ENCODE assay signal across 21 cellular contexts in the genomic region with DNA sequence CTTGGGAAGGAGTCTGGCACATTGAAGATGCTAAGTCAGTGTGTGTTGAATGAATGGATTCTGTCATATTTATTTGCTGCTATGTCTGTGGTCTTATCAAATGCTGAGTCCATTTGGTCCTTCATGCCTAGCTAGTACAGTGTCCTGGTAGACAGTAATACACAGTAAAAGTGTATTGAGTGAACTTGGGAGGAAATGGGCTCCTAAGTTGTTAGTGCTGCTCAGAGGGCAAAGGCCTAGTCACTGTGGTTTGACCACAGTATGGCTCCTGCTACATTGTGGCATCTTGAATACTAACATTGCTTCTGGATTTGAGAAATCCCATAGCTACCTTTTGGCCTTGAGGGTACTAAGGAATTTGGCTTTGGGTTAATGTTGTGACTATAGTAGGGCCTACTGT.
"Had no signal": no experiment of that assay in that cellular context is flagged by ENCODE, and none has a peak within 500 bp of the region (broad histone marks: within the 10 kb centered on the region; RNA-seq: fewer than 3 reads in every experiment).

No MANE protein-coding gene starts in this region.

- H3K27me3 Mint-ChIP-seq: dendritic cell treated with granulocyte-macrophage colony-stimulating factor and Interleukin-4, amounts not matched to agents 40 ng/mL and 50 ng/mL, for 4 days; memory B cell; stimulated activated naive B cell treated with anti-CD40 and anti-IgM and Interleukin-4, amounts not matched to agents 10 μg/mL and 1 μg/mL and 100 μg/mL, for 72 hours; stimulated activated naive CD8-positive, alpha-beta T cell treated with anti-CD3 and anti-CD28 coated beads, Interleukin-15, Interleukin-2, amounts not matched to agents 100 ng/mL and 50 ng/mL, for 24 hours had no signal

- ATAC-seq: foreskin keratinocyte; gastroesophageal sphincter; heart left ventricle; left lobe of liver; right cardiac atrium; stimulated activated naive B cell treated with anti-CD40 and anti-IgM and Interleukin-4, amounts not matched to agents 10 μg/mL and 1 μg/mL and 100 μg/mL, for 72 hours; upper lobe of right lung had no signal

- H3K4me3 Mint-ChIP-seq: dendritic cell treated with granulocyte-macrophage colony-stimulating factor and Interleukin-4, amounts not matched to agents 40 ng/mL and 50 ng/mL, for 4 days; endodermal cell; memory B cell; nephron; neural progenitor cell; stimulated activated naive B cell treated with anti-CD40 and anti-IgM and Interleukin-4, amounts not matched to agents 10 μg/mL and 1 μg/mL and 100 μg/mL, for 72 hours; stimulated activated naive CD8-positive, alpha-beta T cell treated with anti-CD3 and anti-CD28 coated beads, Interleukin-15, Interleukin-2, amounts not matched to agents 100 ng/mL and 50 ng/mL, for 24 hours had no signal

- H3K9me3 Mint-ChIP-seq: dendritic cell treated with granulocyte-macrophage colony-stimulating factor and Interleukin-4, amounts not matched to agents 40 ng/mL and 50 ng/mL, for 4 days; memory B cell; stimulated activated naive B cell treated with anti-CD40 and anti-IgM and Interleukin-4, amounts not matched to agents 10 μg/mL and 1 μg/mL and 100 μg/mL, for 72 hours; stimulated activated naive CD8-positive, alpha-beta T cell treated with anti-CD3 and anti-CD28 coated beads, Interleukin-15, Interleukin-2, amounts not matched to agents 100 ng/mL and 50 ng/mL, for 24 hours had no signal

- H3K27ac Mint-ChIP-seq: endodermal cell; nephron; neural progenitor cell; stimulated activated naive B cell treated with anti-CD40 and anti-IgM and Interleukin-4, amounts not matched to agents 10 μg/mL and 1 μg/mL and 100 μg/mL, for 72 hours; stimulated activated naive CD8-positive, alpha-beta T cell treated with anti-CD3 and anti-CD28 coated beads, Interleukin-15, Interleukin-2, amounts not matched to agents 100 ng/mL and 50 ng/mL, for 24 hours had no signal

- H3K4me1 Mint-ChIP-seq: endodermal cell; nephron; neural progenitor cell; stimulated activated naive B cell treated with anti-CD40 and anti-IgM and Interleukin-4, amounts not matched to agents 10 μg/mL and 1 μg/mL and 100 μg/mL, for 72 hours had no signal

- DNase-seq: effector CD8-positive, alpha-beta T cell; endodermal cell; heart left ventricle; kidney; nucleus accumbens; right cardiac atrium; sigmoid colon; stimulated activated CD4-positive, alpha-beta T cell treated with anti-CD3 and anti-CD28 coated beads, Interleukin-2, amount 100 ng/mL, for 24 hours; stimulated activated CD4-positive, alpha-beta T cell treated with anti-CD3 and anti-CD28 coated beads, Interleukin-4, amount 100 ng/mL, for 24 hours; stimulated activated naive B cell treated with anti-CD40 and anti-IgM and Interleukin-4, amounts not matched to agents 10 μg/mL and 1 μg/mL and 100 μg/mL, for 72 hours; transverse colon; upper lobe of right lung; uterus had no signal
